In the genomic region with DNA sequence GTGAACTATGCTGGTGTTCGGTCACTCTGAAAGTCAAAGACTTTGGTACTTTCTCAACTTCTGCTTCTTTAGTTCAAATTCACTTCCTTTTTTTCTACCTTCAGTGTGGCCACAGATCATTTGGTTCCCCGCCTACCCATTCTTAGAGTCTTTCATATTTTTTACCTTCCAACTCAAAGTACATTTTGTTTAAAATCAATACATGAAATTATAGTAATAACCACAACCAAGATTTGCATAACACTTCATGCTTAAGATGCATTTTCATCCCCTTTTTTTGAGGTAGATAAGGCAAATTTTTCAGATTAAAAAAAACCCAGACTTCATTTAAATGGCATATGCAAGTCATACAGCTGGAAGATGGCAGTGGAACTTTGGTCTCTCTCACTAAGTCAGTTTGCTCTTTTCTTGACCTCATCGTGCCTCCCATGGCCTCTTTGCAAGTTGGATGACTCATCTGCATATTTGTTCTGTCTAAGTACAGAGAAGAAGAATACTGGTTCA, we compare ENCODE assay signal across 11 cellular contexts. TPM values are rescaled to one million over a fixed set of nuclear protein-coding genes. Genes with fewer than 3 reads are reported as not detected.
A peak's percentile ranks its signal among the peaks of the same experiment; 100 is the strongest.
DNase-seq lines count a peak whose midpoint lies in the region; ATAC-seq and TF ChIP-seq lines count a peak whose summit lies in the region.
"Had no signal": no experiment of that assay in that cellular context is flagged by ENCODE, and none has a peak within 500 bp of the region (broad histone marks: within the 10 kb centered on the region; RNA-seq: fewer than 3 reads in every experiment).

No MANE protein-coding gene starts in this region.

- BruUV-seq in Caco-2 (replicated peaks; lab: Mats Ljungman, UMichigan) = no TSS peak

- 45 to 73% methylated on average over 3 of the region's 3 CpGs for WGBS in aorta, 2 donors

- H3K36me3 Mint-ChIP-seq in Caco-2 (ENCODE audit: insufficient read depth, unreplicated experiment) = no peaks in the 10 kb centered on the region

- H3K4me3 ChIP-seq in fibroblast of lung (replicated peaks in 1 of 4; ENCODE audit: control extremely low read depth in 1 of 4, insufficient read depth in 1 of 4, low read depth in 3 of 4, low read length in 4 of 4) = no peak overlapping the region
- H3K4me3 ChIP-seq in aorta (ENCODE audit: low read length in 2 of 2) = no peak overlapping the region
- H3K4me3 ChIP-seq in Caco-2 (ENCODE audit: low read depth, low read length) = no peak overlapping the region
- H3K4me3 ChIP-seq: skin epidermis had no signal

- H3K9me3 ChIP-seq in fibroblast of lung (ENCODE audit: control insufficient read depth, insufficient read depth, low read depth, low read length) (no peaks in the 10 kb centered on the region), aorta (ENCODE audit: control insufficient read depth, low read length) (no peaks in the 10 kb centered on the region), Caco-2 (no peaks in the 10 kb centered on the region)

- no peak overlapping the region for H2AFZ ChIP-seq in fibroblast of lung (ENCODE audit: low read length)

- intact Hi-C loops in aorta (cut with DNase I) = no loop called here
- intact Hi-C loops in Caco-2 (cut with micrococcal nuclease; ENCODE audit: unreplicated experiment) = no loop called here

- H3K27ac ChIP-seq in fibroblast of lung (ENCODE audit: insufficient read depth, low read length) (no peak overlapping the region), aorta (ENCODE audit: low read depth in 1 of 2, low read length in 2 of 2) (no peak overlapping the region)
- H3K27ac ChIP-seq: skin epidermis had no signal

- H3K36me3 ChIP-seq in fibroblast of lung (ENCODE audit: control insufficient read depth, insufficient read depth, low read length) (no peaks in the 10 kb centered on the region), aorta (ENCODE audit: control insufficient read depth in 1 of 2, insufficient read depth in 2 of 2, low read length in 1 of 2) (no peaks in the 10 kb centered on the region), Caco-2 (ENCODE audit: control insufficient read depth, insufficient read depth, low read length) (no peaks in the 10 kb centered on the region)

- POLR2A ChIA-PET in Caco-2 (lab: Charles Lee) = no interaction called here

- no peaks in the 10 kb centered on the region for H3K79me2 ChIP-seq in fibroblast of lung (ENCODE audit: control insufficient read depth, insufficient read depth, low read length)

- ATAC-seq in GM18502 (IDR thresholded peaks at IDR 0.05; ENCODE audit: poor library complexity, unreplicated experiment) = peak; percentile 66
- ATAC-seq in aorta (ENCODE audit: low FRiP score) = no peak

- no peak overlapping the region for H3K9ac ChIP-seq in fibroblast of lung (ENCODE audit: insufficient read depth, low read length)

- no peak overlapping the region for H3K4me3 Mint-ChIP-seq in Caco-2 (ENCODE audit: unreplicated experiment)

- peaks cover 9% of the 10 kb centered on the region for H3K27me3 Mint-ChIP-seq in Caco-2 (ENCODE audit: insufficient read depth, unreplicated experiment)

- CTCF ChIA-PET in Caco-2 (lab: Charles Lee) = no interaction called here

- TF ChIP-seq CTCF in fibroblast of lung (conservative IDR thresholded peaks at IDR 0.05 in 1 of 2, IDR thresholded peaks at IDR 0.05 in 1 of 2; ENCODE audit: low read depth in 1 of 2, low read length in 2 of 2) = no peak
- no peak for TF ChIP-seq CTCF in Caco-2 (IDR thresholded peaks at IDR 0.05; ENCODE audit: insufficient read depth in 1 of 2, low read depth in 1 of 2, low read length in 1 of 2, severe bottlenecking in 1 of 2, unreplicated experiment in 1 of 2)

- H3K27me3 ChIP-seq in fibroblast of lung (ENCODE audit: control insufficient read depth, insufficient read depth, low read length) (no peaks in the 10 kb centered on the region), aorta (ENCODE audit: control insufficient read depth in 1 of 2, insufficient read depth in 2 of 2, low read length in 1 of 2) (no peaks in the 10 kb centered on the region), Caco-2 (replicated peaks; ENCODE audit: control insufficient read depth, insufficient read depth, low read length) (no peaks in the 10 kb centered on the region)

- H3K27ac Mint-ChIP-seq in Caco-2 (ENCODE audit: unreplicated experiment) = no peak overlapping the region

- H3K4me1 ChIP-seq in fibroblast of lung (ENCODE audit: control insufficient read depth, extremely low read depth, insufficient read depth, low read length) (no peaks in the 10 kb centered on the region), aorta (ENCODE audit: control insufficient read depth in 1 of 2, insufficient read depth in 2 of 2, low read length in 2 of 2) (no peaks in the 10 kb centered on the region), Caco-2 (peaks cover 15% of the 10 kb centered on the region)

- H3K4me1 Mint-ChIP-seq in Caco-2 (ENCODE audit: low read depth, unreplicated experiment) = peaks cover 19% of the 10 kb centered on the region

- H3K4me2 ChIP-seq in fibroblast of lung (ENCODE audit: extremely low read depth, insufficient read depth, low read length) = no peak overlapping the region

- DNase-seq in H4 (ENCODE audit: low spot score) (peak; percentile 7), Kasumi-1 (lab: John Stamatoyannopoulos, UW) (peak; percentile 63 to 77), fibroblast of lung (ENCODE audit: low read depth in 2 of 2) (peak; percentile 1 to 17), aorta (no peak), activated gamma-delta T cell treated with Interleukin-2 at 50 U/mL for 16 hours (no peak), dedifferentiated amniotic fluid mesenchymal stem cell (ENCODE audit: extremely low spot score) (no peak), Caco-2 (no peak)
- DNase-seq: GDM1, NCI-H187 had no signal

- H3K9me3 Mint-ChIP-seq in Caco-2 (ENCODE audit: unreplicated experiment) = no peaks in the 10 kb centered on the region

- H4K20me1 ChIP-seq in fibroblast of lung (ENCODE audit: control insufficient read depth, extremely low read depth, insufficient read depth, low read length) = no peaks in the 10 kb centered on the region

RNA-seq across cellular contexts. Expression of a gene that starts 11.9 kb away (rescaled TPM):
- total RNA-seq in H4 (2014; rRNA removed; shearing (Covaris generic)) = 0.74 and 0.87 TPM in 2 replicates
- total RNA-seq in fibroblast of lung (under 0.01 TPM in 1 of 2 replicates, not detected in the other), aorta (10 to 100 TPM; 10.4 to 12.2 TPM), Caco-2 (2022) (not detected in 2 replicates)
- polyA plus RNA-seq in fibroblast of lung (not detected in 2 replicates), aorta (10 to 100 TPM in 1 of 2 donors, 1 to 10 TPM in 1; 1.9 to 99.3 TPM)
- not detected in 2 replicates for polyA plus RNA-seq in fibroblast of lung (2012)
- not detected in 2 replicates for polyA minus RNA-seq in fibroblast of lung (ENCODE audit: low replicate concordance)

Comparison
In these comparisons a context has a peak if more than half of its experiments do, and no peak if none do; other contexts are left out.
1. DNase-seq: peak in H4 (single experiment), Kasumi-1 (2 of 2) and fibroblast of lung (2 of 2); none in aorta (0 of 2), activated gamma-delta T cell treated with Interleukin-2 at 50 U/mL for 16 hours (single experiment), dedifferentiated amniotic fluid mesenchymal stem cell (single experiment) and Caco-2 (0 of 2).